In the genomic region with DNA sequence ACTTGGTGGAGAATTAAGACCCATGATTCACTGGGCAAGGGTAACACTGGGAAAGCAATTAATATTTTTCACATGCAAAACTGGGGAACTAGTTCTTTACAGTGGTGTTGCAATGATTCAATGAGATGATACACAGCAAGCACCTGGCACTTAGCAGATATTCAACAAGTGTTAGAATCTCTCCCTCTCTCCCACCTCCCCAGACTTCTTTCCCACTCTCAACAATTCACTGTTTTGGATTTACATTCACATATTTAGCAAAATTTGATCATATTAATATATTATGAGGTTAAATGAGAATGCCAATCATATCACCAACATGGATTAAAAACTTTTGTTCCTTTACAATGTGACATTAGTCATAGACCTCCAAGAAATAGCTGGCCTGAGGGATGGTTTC, we compare ENCODE assay signal across 19 cellular contexts.
"Had no signal": no experiment of that assay in that cellular context is flagged by ENCODE, and none has a peak within 500 bp of the region (broad histone marks: within the 10 kb centered on the region; RNA-seq: fewer than 3 reads in every experiment).

No MANE protein-coding gene starts in this region.

- H3K79me2 ChIP-seq: hepatocyte had no signal

- H3K4me3 Mint-ChIP-seq: endodermal cell had no signal

- H3K27ac ChIP-seq: hepatocyte, neutrophil, psoas muscle, tibial artery, upper lobe of left lung, uterus had no signal

- H3K9me3 Mint-ChIP-seq: endodermal cell; naive B cell; stimulated activated memory B cell treated with anti-CD40 and anti-IgM and Interleukin-4, amounts not matched to agents 10 μg/mL and 1 μg/mL and 100 μg/mL, for 72 hours; stimulated activated naive CD8-positive, alpha-beta T cell treated with anti-CD3 and anti-CD28 coated beads, Interleukin-15, Interleukin-2, amounts not matched to agents 100 ng/mL and 50 ng/mL, for 24 hours had no signal

- H3K36me3 ChIP-seq: neutrophil, spleen, tibial artery, upper lobe of left lung, uterus had no signal

- DNase-seq: effector CD4-positive, alpha-beta T cell; endodermal cell; foreskin melanocyte; head of caudate nucleus; mesendoderm; naive B cell; psoas muscle; retina; spleen; stimulated activated CD4-positive, alpha-beta T cell treated with anti-CD3 and anti-CD28 coated beads, Interleukin-15, amount 100 ng/mL, for 24 hours; stimulated activated CD4-positive, alpha-beta T cell treated with anti-CD3 and anti-CD28 coated beads, Interleukin-1b, Interleukin-23, amount 100 ng/mL, for 48 hours; stimulated activated CD4-positive, alpha-beta T cell treated with anti-CD3 and anti-CD28 coated beads, Interleukin-4, amount 100 ng/mL, for 24 hours; tibial artery; upper lobe of left lung; uterus had no signal

- H3K27ac Mint-ChIP-seq: endodermal cell; stimulated activated naive CD8-positive, alpha-beta T cell treated with anti-CD3 and anti-CD28 coated beads, Interleukin-15, Interleukin-2, amounts not matched to agents 100 ng/mL and 50 ng/mL, for 24 hours had no signal

- H3K4me1 ChIP-seq: tibial artery, uterus had no signal

- H3K4me2 ChIP-seq: hepatocyte had no signal

- H2AFZ ChIP-seq: hepatocyte had no signal

- H3K36me3 Mint-ChIP-seq: naive B cell; stimulated activated memory B cell treated with anti-CD40 and anti-IgM and Interleukin-4, amounts not matched to agents 10 μg/mL and 1 μg/mL and 100 μg/mL, for 72 hours had no signal

- H3K27me3 Mint-ChIP-seq: naive B cell; stimulated activated memory B cell treated with anti-CD40 and anti-IgM and Interleukin-4, amounts not matched to agents 10 μg/mL and 1 μg/mL and 100 μg/mL, for 72 hours; stimulated activated naive CD8-positive, alpha-beta T cell treated with anti-CD3 and anti-CD28 coated beads, Interleukin-15, Interleukin-2, amounts not matched to agents 100 ng/mL and 50 ng/mL, for 24 hours had no signal

- H3K4me3 ChIP-seq: hepatocyte, psoas muscle, spleen, tibial artery, upper lobe of left lung, uterus had no signal

- H3K9me3 ChIP-seq: neutrophil, psoas muscle, spleen, tibial artery, upper lobe of left lung, uterus had no signal

- H3K27me3 ChIP-seq: hepatocyte, neutrophil, spleen, tibial artery, upper lobe of left lung, uterus had no signal
